Comparison of ENCODE assay signal across 19 cellular contexts in the genomic region with DNA sequence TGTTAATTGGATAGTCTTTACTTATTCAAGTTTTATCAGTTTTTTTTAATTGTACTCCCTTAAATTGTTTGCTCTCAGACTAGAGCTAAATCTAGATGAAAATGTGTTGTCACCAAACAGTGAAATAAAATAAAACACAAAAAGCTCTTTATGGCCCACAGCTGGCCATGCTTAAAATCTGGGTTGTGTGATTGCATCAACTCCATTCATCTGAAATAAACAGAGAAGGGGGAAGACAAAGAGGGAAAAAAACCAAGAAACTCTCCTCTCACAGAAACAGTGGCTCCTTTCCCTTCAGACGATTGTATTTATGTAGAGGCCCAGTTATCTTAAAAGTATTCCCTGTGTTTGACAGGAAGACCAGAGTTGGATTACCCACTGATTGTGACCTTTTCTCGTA.
"Had no signal": no experiment of that assay in that cellular context is flagged by ENCODE, and none has a peak within 500 bp of the region (broad histone marks: within the 10 kb centered on the region; RNA-seq: fewer than 3 reads in every experiment).

No MANE protein-coding gene starts in this region.

- H3K27ac ChIP-seq: colonic mucosa, pancreas, uterus had no signal

- H3K4me1 ChIP-seq: colonic mucosa, pancreas, uterus had no signal

- H3K36me3 ChIP-seq: colonic mucosa, pancreas, transverse colon, uterus had no signal

- H3K9me3 ChIP-seq: colonic mucosa, pancreas, transverse colon, uterus had no signal

- FAIRE-seq: islet of Langerhans, pancreas had no signal

- DNase-seq: activated CD4-positive, alpha-beta T cell treated with anti-CD3 and anti-CD28 coated beads, Interleukin-2, amount 10 ng/mL, durations not matched to agents 24 days and 14 days; activated CD8-positive, alpha-beta T cell treated with anti-CD3 and anti-CD28 coated beads for 36 hours; activated naive CD4-positive, alpha-beta T cell; activated naive CD8-positive, alpha-beta T cell treated with anti-CD3 and anti-CD28 coated beads, Interleukin-2, amount 10 ng/mL, durations not matched to agents 7 days and 5 days; activated T-cell treated with anti-CD3 and anti-CD28 coated beads, Interleukin-2, amount 50 U/mL, for 1 hour; amygdala; colonic mucosa; erythroblast; hippocampal formation; left cardiac atrium; mucosa of descending colon; naive thymus-derived CD4-positive, alpha-beta T cell; pancreas; stimulated activated naive CD8-positive, alpha-beta T cell treated with anti-CD3 and anti-CD28 coated beads, Interleukin-15, Interleukin-2, amounts not matched to agents 100 U/mL and 50 U/mL, for 24 hours; substantia nigra; transverse colon; uterus had no signal

- H3K27me3 ChIP-seq: colonic mucosa, transverse colon, uterus had no signal

- H3K4me3 ChIP-seq: colonic mucosa, mucosa of descending colon, pancreas, transverse colon, uterus had no signal

- ATAC-seq: activated CD8-positive, alpha-beta T cell treated with anti-CD3 and anti-CD28 coated beads for 36 hours; activated T-helper 17 cell treated with anti-CD3 and anti-CD28 coated beads, Interleukin-2, amount 50 U/mL, for 72 hours; mucosa of descending colon; naive thymus-derived CD4-positive, alpha-beta T cell; pancreas; stimulated activated naive CD8-positive, alpha-beta T cell treated with anti-CD3 and anti-CD28 coated beads, Interleukin-15, Interleukin-2, amounts not matched to agents 100 U/mL and 50 U/mL, for 24 hours had no signal
